In the genomic region with DNA sequence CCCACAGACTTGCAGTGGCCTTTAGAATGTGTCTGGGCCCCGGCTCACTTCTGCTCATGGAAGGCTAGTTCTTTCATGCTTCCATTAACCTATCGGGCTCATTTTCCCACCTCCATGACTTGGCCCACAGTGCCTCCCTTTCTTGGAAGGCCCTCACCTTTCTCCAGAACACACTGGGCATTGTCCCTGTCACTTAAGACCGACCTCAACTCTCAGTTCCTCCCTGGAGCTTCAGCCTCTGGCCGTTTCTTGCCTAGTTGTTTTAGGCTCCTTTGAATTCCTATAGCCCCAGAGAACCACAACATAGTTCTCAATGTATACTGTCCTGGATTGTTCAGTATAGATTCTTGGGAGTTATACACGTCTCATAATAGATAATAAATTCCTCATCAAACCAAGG, we compare ENCODE assay signal across 18 cellular contexts. TPM values are rescaled to one million over a fixed set of nuclear protein-coding genes. Genes with fewer than 3 reads are reported as not detected.
A peak's percentile ranks its signal among the peaks of the same experiment; 100 is the strongest.
DNase-seq lines count a peak whose midpoint lies in the region; ATAC-seq, FAIRE-seq and TF ChIP-seq lines count a peak whose summit lies in the region.
"Had no signal": no experiment of that assay in that cellular context is flagged by ENCODE, and none has a peak within 500 bp of the region (broad histone marks: within the 10 kb centered on the region; RNA-seq: fewer than 3 reads in every experiment).

No MANE protein-coding gene starts in this region.

- H3K27me3 ChIP-seq in OCI-LY3 (ENCODE audit: low read depth, low read length) (no peaks in the 10 kb centered on the region), hepatocyte (no peaks in the 10 kb centered on the region), spleen (replicated peaks in 1 of 7) (no peaks in the 10 kb centered on the region)
- H3K27me3 ChIP-seq: BLaER1 had no signal

- no peaks in the 10 kb centered on the region for H3K9me2 ChIP-seq in hepatocyte (replicated peaks; ENCODE audit: insufficient read depth)

- H3K9me3 ChIP-seq in OCI-LY3 (ENCODE audit: insufficient read depth, low read length) (0 out of 2 replicates have a peak, but pooled peaks cover 7% of the 10 kb centered on the region), hepatocyte (ENCODE audit: low read depth) (no peaks in the 10 kb centered on the region), spleen (no peaks in the 10 kb centered on the region)

- in situ Hi-C loops in GM13976 (cut with MboI; ENCODE audit: low sequenced_read_pairs, unreplicated experiment), result no loop called here

- no peak for ATAC-seq in GM18867 (IDR thresholded peaks at IDR 0.05; ENCODE audit: unreplicated experiment)
- ATAC-seq: CD8-positive, alpha-beta T cell; Panc1; T-cell had no signal

- intact Hi-C loops in spleen (cut with DNase I; ENCODE audit: low total_unique reads), result no loop called here

- H3K4me1 ChIP-seq in OCI-LY3 (ENCODE audit: low read length) (peaks cover 62% of the 10 kb centered on the region), hepatocyte (ENCODE audit: insufficient read depth) (peaks cover 11% of the 10 kb centered on the region), spleen (peaks cover 0 to 35% (median 6%) of the 10 kb centered on the region in 6 donors)

- no peak for DNase-seq in GM12892 (ENCODE audit: insufficient read length)
- no peak for DNase-seq in hepatocyte (ENCODE audit: low spot score)
- no peak for DNase-seq in spleen
- no peak for DNase-seq in caudate nucleus (lab: John Stamatoyannopoulos, UW)
- DNase-seq in GM13976 (ENCODE audit: low spot score), result no peak
- no peak for DNase-seq in germinal center (ENCODE audit: low spot score)
- DNase-seq: CD8-positive, alpha-beta T cell; Kasumi-1; NCI-H1092 treated with DMSO at 0.1 percent for 48 hours; NCI-H146; NCI-H2029; NCI-H2227 treated with DMSO at 0.1 percent for 48 hours; NCI-H510A; T-cell had no signal

- H3K36me3 ChIP-seq in OCI-LY3 (replicated peaks; ENCODE audit: low read depth, low read length) (peaks cover 5% of the 10 kb centered on the region), hepatocyte (replicated peaks; ENCODE audit: insufficient read depth, low read depth) (no peaks in the 10 kb centered on the region), spleen (no peaks in the 10 kb centered on the region)

- TF ChIP-seq POLR2A in GM12892 (IDR thresholded peaks at IDR 0.05; ENCODE audit: low read depth, low read length) (no peak), spleen (IDR thresholded peaks at IDR 0.05) (no peak)

- H4K20me1 ChIP-seq in OCI-LY3 (ENCODE audit: insufficient read depth, low read length) (no peaks in the 10 kb centered on the region), hepatocyte (ENCODE audit: insufficient read depth, poor library complexity, severe bottlenecking) (no peaks in the 10 kb centered on the region)
- H4K20me1 ChIP-seq: BLaER1 had no signal

- H3K79me2 ChIP-seq in OCI-LY3 (ENCODE audit: low read length), result no peaks in the 10 kb centered on the region
- H3K79me2 ChIP-seq in hepatocyte, result no peaks in the 10 kb centered on the region

- WGBS in hepatocyte (ENCODE audit: low lambda C conversion rate, missing lambda C conversion rate), result 87% methylated on average over 5 of the region's 5 CpGs
- WGBS in spleen, 5 donors, result 86 to 91% (median 86%) methylated on average over 5 of the region's 5 CpGs

- peak; percentile 40 for FAIRE-seq in GM12892 (lab: Jason Lieb, UNC)

- no peak overlapping the region for H2AFZ ChIP-seq in OCI-LY3 (ENCODE audit: low read depth, low read length)
- H2AFZ ChIP-seq in hepatocyte, result no peak overlapping the region

- H3K4me3 ChIP-seq in OCI-LY3 (ENCODE audit: low read length) (no peak overlapping the region), hepatocyte (no peak overlapping the region), spleen (no peak overlapping the region)
- H3K4me3 ChIP-seq: BLaER1 had no signal

- TF ChIP-seq CTCF in OCI-LY3 (IDR thresholded peaks at IDR 0.05; ENCODE audit: low read depth, low read length) (no peak), hepatocyte (IDR thresholded peaks at IDR 0.05; ENCODE audit: poor library complexity) (no peak), spleen (IDR thresholded peaks at IDR 0.05 in 8 of 11, conservative IDR thresholded peaks at IDR 0.05 in 3 of 11) (no peak), GM13976 (IDR thresholded peaks at IDR 0.05; ENCODE audit: borderline replicate concordance, control extremely low read depth, extremely low read depth, insufficient read depth, missing control alignments) (no peak)

- H3K27ac ChIP-seq in OCI-LY3 (ENCODE audit: low read length), result peak overlapping the region; percentile 91
- H3K27ac ChIP-seq in hepatocyte, result peak overlapping the region; percentile 67
- peak overlapping the region in 5 of 8 donors; percentile 45 to 81 (median 79) for H3K27ac ChIP-seq in spleen
- no peak overlapping the region for H3K27ac ChIP-seq in caudate nucleus (ENCODE audit: low read depth, low read length)
- H3K27ac ChIP-seq: BLaER1 had no signal

- 0 out of 2 replicates have a peak overlapping the region, but pooled peaks have one; percentile 4 for H3K4me2 ChIP-seq in OCI-LY3 (ENCODE audit: low read length)
- H3K4me2 ChIP-seq in hepatocyte, result no peak overlapping the region
- H3K4me2 ChIP-seq: BLaER1 had no signal

- H3K9ac ChIP-seq in OCI-LY3 (ENCODE audit: low read length), result no peak overlapping the region; the same call in 1 of the 2 replicates
- H3K9ac ChIP-seq: BLaER1 had no signal

RNA-seq across cellular contexts. Expression of a gene that starts 19.3 kb away (rescaled TPM):
- 172 TPM for polyA plus RNA-seq in GM12892 (2012; ENCODE audit: missing spikeins)
- total RNA-seq in hepatocyte (61.9 and 73.4 TPM in 2 replicates), spleen (100 to 1,000 TPM in 3 of 7 donors, 10 to 100 TPM in 4; 41.1 to 133 (median 69.0) TPM)
- polyA plus RNA-seq in hepatocyte (141 and 164 TPM in 2 replicates), spleen (10 to 100 TPM; 23.2 to 31.9 (median 25.0) TPM)
